8 cellular contexts compared by ENCODE assay signal in genomic region chr17:47275245-47275984, GRCh38. TPM values are rescaled to one million over a fixed set of nuclear protein-coding genes. Genes with fewer than 3 reads are reported as not detected.
DNase-seq lines count a peak whose midpoint lies in the region; ATAC-seq, FAIRE-seq and TF ChIP-seq lines count a peak whose summit lies in the region.

No MANE protein-coding gene starts in this region.

- H3K4me3 Mint-ChIP-seq in GM23338 (peak overlapping the region; percentile 19), astrocyte (ENCODE audit: unreplicated experiment) (no peak overlapping the region)
- H3K4me3 Mint-ChIP-seq in activated CD4-positive, alpha-beta memory T cell treated with anti-CD3 and anti-CD28 coated beads, Interleukin-2, amount 10 ng/mL, durations not matched to agents 7 days and 5 days, result no peak overlapping the region

- peaks cover 3% of the 10 kb centered on the region; the same call in 1 of the 2 replicates for H3K9me2 ChIP-seq in GM23338 (ENCODE audit: insufficient read depth)

- FAIRE-seq in astrocyte (lab: Jason Lieb, UNC), result no peak

- POLR2A ChIA-PET in activated CD4-positive, alpha-beta memory T cell treated with anti-CD3 and anti-CD28 coated beads, Interleukin-2, amount 10 ng/mL, durations not matched to agents 7 days and 5 days (lab: Charles Lee), result no interaction called here

- H3K9me3 ChIP-seq in astrocyte (ENCODE audit: insufficient read depth, low read depth, low read length) (no peaks in the 10 kb centered on the region), iPS-15b (ENCODE audit: control insufficient read depth, insufficient read depth, low read length) (no peaks in the 10 kb centered on the region)

- DNase-seq in GM23338 (ENCODE audit: low spot score), result peak; percentile 71
- DNase-seq in astrocyte (ENCODE audit: low read depth), result peak; percentile 89
- DNase-seq in skeletal muscle cell (ENCODE audit: low read depth), result peak; percentile 76
- no peak for DNase-seq in AML-193 (lab: John Stamatoyannopoulos, UW)
- DNase-seq in activated CD4-positive, CD25-positive, alpha-beta regulatory T cell (lab: John Stamatoyannopoulos, UW), result no peak
- DNase-seq in activated CD4-positive, alpha-beta memory T cell treated with anti-CD3 and anti-CD28 coated beads, Interleukin-2, amount 10 ng/mL, durations not matched to agents 7 days and 5 days, result no peak

- H3K4me2 ChIP-seq in GM23338, result peak overlapping the region; percentile 61
- H3K4me2 ChIP-seq in astrocyte (ENCODE audit: low read length), result peak overlapping the region; percentile 67

- H3K27ac ChIP-seq in GM23338 (ENCODE audit: low read depth), result peak overlapping the region; percentile 91
- H3K27ac ChIP-seq in astrocyte (ENCODE audit: low read depth, low read length), result peak overlapping the region; percentile 71

- peak overlapping the region; percentile 96 for H2AFZ ChIP-seq in GM23338
- H2AFZ ChIP-seq in astrocyte (ENCODE audit: low read depth, low read length), result no peak overlapping the region

- CTCF ChIA-PET in activated CD4-positive, alpha-beta memory T cell treated with anti-CD3 and anti-CD28 coated beads, Interleukin-2, amount 10 ng/mL, durations not matched to agents 7 days and 5 days (lab: Charles Lee), result interaction anchor here (0.7 kb wide), 1 partner anchor 41 kb away, joined by 5 read pairs; no protein-coding TSS in a partner anchor

- H3F3A ChIP-seq in GM23338 (replicated peaks; ENCODE audit: low read depth), result no peaks in the 10 kb centered on the region

- H3K27me3 ChIP-seq in GM23338 (ENCODE audit: insufficient read depth) (no peaks in the 10 kb centered on the region), astrocyte (ENCODE audit: insufficient read depth, low read length) (no peaks in the 10 kb centered on the region), iPS-15b (ENCODE audit: control insufficient read depth, insufficient read depth, low read length) (no peaks in the 10 kb centered on the region)

- peak; percentile 77 for ATAC-seq in GM23338
- ATAC-seq in GM18907 (IDR thresholded peaks at IDR 0.05; ENCODE audit: unreplicated experiment), result no peak

- no peak for TF ChIP-seq CTCF in GM23338 (conservative IDR thresholded peaks at IDR 0.05; ENCODE audit: low read depth in 2 of 2)
- TF ChIP-seq CTCF in astrocyte (IDR thresholded peaks at IDR 0.05; ENCODE audit: insufficient read depth, low read depth, low read length), result no peak

- H3K4me1 Mint-ChIP-seq in GM23338 (peaks cover 41% of the 10 kb centered on the region), astrocyte (ENCODE audit: low read depth, unreplicated experiment) (peaks cover 72% of the 10 kb centered on the region)
- H3K4me1 Mint-ChIP-seq in activated CD4-positive, alpha-beta memory T cell treated with anti-CD3 and anti-CD28 coated beads, Interleukin-2, amount 10 ng/mL, durations not matched to agents 7 days and 5 days, result peaks cover 9% of the 10 kb centered on the region

- H3K9ac ChIP-seq in astrocyte (ENCODE audit: low read length), result peak overlapping the region; percentile 56
- no peak overlapping the region for H3K9ac ChIP-seq in iPS-15b (ENCODE audit: low read depth, low read length)

- H3K27me3 Mint-ChIP-seq in GM23338 (ENCODE audit: insufficient read depth, low read depth, poor library complexity) (peaks cover 18% of the 10 kb centered on the region), astrocyte (ENCODE audit: low read depth, unreplicated experiment) (no peaks in the 10 kb centered on the region)
- H3K27me3 Mint-ChIP-seq in activated CD4-positive, alpha-beta memory T cell treated with anti-CD3 and anti-CD28 coated beads, Interleukin-2, amount 10 ng/mL, durations not matched to agents 7 days and 5 days, result peaks cover 12% of the 10 kb centered on the region

- H3K27ac Mint-ChIP-seq in GM23338 (peak overlapping the region; percentile 95), astrocyte (ENCODE audit: unreplicated experiment) (peak overlapping the region; percentile 100)
- H3K27ac Mint-ChIP-seq in activated CD4-positive, alpha-beta memory T cell treated with anti-CD3 and anti-CD28 coated beads, Interleukin-2, amount 10 ng/mL, durations not matched to agents 7 days and 5 days, result no peak overlapping the region

- H3K4me1 ChIP-seq in GM23338 (ENCODE audit: insufficient read depth), result peaks cover 29% of the 10 kb centered on the region
- peaks cover 50% of the 10 kb centered on the region for H3K4me1 ChIP-seq in astrocyte (ENCODE audit: insufficient read depth, low read length)
- peaks cover 22% of the 10 kb centered on the region for H3K4me1 ChIP-seq in iPS-15b (ENCODE audit: control insufficient read depth, insufficient read depth, low read length)

- H4K20me1 ChIP-seq in GM23338 (replicated peaks; ENCODE audit: insufficient read depth) (no peaks in the 10 kb centered on the region), astrocyte (ENCODE audit: insufficient read depth, low read length) (no peaks in the 10 kb centered on the region)

- no peaks in the 10 kb centered on the region for H3K79me2 ChIP-seq in GM23338 (replicated peaks; ENCODE audit: insufficient read depth)
- no peaks in the 10 kb centered on the region for H3K79me2 ChIP-seq in astrocyte (ENCODE audit: insufficient read depth, low read length)

- H3K4me3 ChIP-seq in GM23338, result peak overlapping the region; percentile 34; the same call in 1 of the 2 replicates
- H3K4me3 ChIP-seq in astrocyte (ENCODE audit: insufficient read depth, low read depth, low read length), result no peak overlapping the region
- H3K4me3 ChIP-seq in iPS-15b (ENCODE audit: low read depth, low read length), result peak overlapping the region; percentile 32
- H3K4me3 ChIP-seq in skeletal muscle cell (ENCODE audit: low read depth, low read length), result no peak overlapping the region

- H3K36me3 Mint-ChIP-seq in GM23338 (ENCODE audit: low read depth) (no peaks in the 10 kb centered on the region), astrocyte (ENCODE audit: low read depth, unreplicated experiment) (peaks cover 9% of the 10 kb centered on the region)
- no peaks in the 10 kb centered on the region for H3K36me3 Mint-ChIP-seq in activated CD4-positive, alpha-beta memory T cell treated with anti-CD3 and anti-CD28 coated beads, Interleukin-2, amount 10 ng/mL, durations not matched to agents 7 days and 5 days (ENCODE audit: low read depth)

- H3K9me3 Mint-ChIP-seq in GM23338 (no peaks in the 10 kb centered on the region), astrocyte (ENCODE audit: unreplicated experiment) (peaks cover 4% of the 10 kb centered on the region)
- no peaks in the 10 kb centered on the region for H3K9me3 Mint-ChIP-seq in activated CD4-positive, alpha-beta memory T cell treated with anti-CD3 and anti-CD28 coated beads, Interleukin-2, amount 10 ng/mL, durations not matched to agents 7 days and 5 days

- H3K36me3 ChIP-seq in GM23338 (ENCODE audit: insufficient read depth) (no peaks in the 10 kb centered on the region), astrocyte (ENCODE audit: insufficient read depth, low read length) (no peaks in the 10 kb centered on the region), iPS-15b (ENCODE audit: control insufficient read depth, insufficient read depth, low read length) (no peaks in the 10 kb centered on the region)

TF ChIP-seq in GM23338, 12 proteins besides CTCF, POLR2A, EP300 and RAD21 (continues in another document):
- TF ChIP-seq EZH2phosphoT487 (IDR thresholded peaks at IDR 0.05; ENCODE audit: unreplicated experiment) (no peak), STAT1 (IDR thresholded peaks at IDR 0.05; ENCODE audit: unreplicated experiment) (no peak), ZNF114 (CRISPR knock-in tag; IDR thresholded peaks at IDR 0.05) (0 out of 2 replicates have a peak, but pooled peaks have one; percentile 51), ETS1 (IDR thresholded peaks at IDR 0.05) (no peak), CREB1 (CRISPR knock-in tag; IDR thresholded peaks at IDR 0.05; ENCODE audit: low read depth) (no peak)

RNA-seq across cellular contexts. Expression of gene ITGB3, which starts 21.8 kb away (rescaled TPM):
- total RNA-seq in GM23338 (2014; rRNA removed; shearing (Covaris generic)), result 0.52 TPM in 1 of 2 replicates, not detected in the other
- 0.07 TPM in 1 of 2 replicates, not detected in the other for polyA plus RNA-seq in GM23338 (2016; fragmentation: Nextera tagmentation; extraction: Ambion mirVana)
- total RNA-seq in astrocyte, result 44.0 and 59.2 TPM in 2 replicates
- 1 to 10 TPM; 1.9 to 2.2 TPM for total RNA-seq in activated CD4-positive, alpha-beta memory T cell treated with anti-CD3 and anti-CD28 coated beads, Interleukin-2, amount 10 ng/mL, durations not matched to agents 7 days and 5 days

RNA-seq across cellular contexts. Expression of gene EFCAB13, which starts 48.3 kb away (rescaled TPM):
- 3.6 and 4.1 TPM in 2 replicates for total RNA-seq in GM23338 (2014; rRNA removed; shearing (Covaris generic))
- polyA plus RNA-seq in GM23338 (2016; fragmentation: Nextera tagmentation; extraction: Ambion mirVana), result 3.3 and 5.4 TPM in 2 replicates
- total RNA-seq in astrocyte, result 0.66 and 1.4 TPM in 2 replicates
- 1 to 10 TPM; 5.7 to 6.4 TPM for total RNA-seq in activated CD4-positive, alpha-beta memory T cell treated with anti-CD3 and anti-CD28 coated beads, Interleukin-2, amount 10 ng/mL, durations not matched to agents 7 days and 5 days

Comparison
In these comparisons a context has a peak if more than half of its experiments do, and no peak if none do; other contexts are left out.
1. DNase-seq: peak in GM23338 (single experiment), astrocyte (single experiment) and skeletal muscle cell (single experiment); none in AML-193 (0 of 2), activated CD4-positive, CD25-positive, alpha-beta regulatory T cell (0 of 4) and activated CD4-positive, alpha-beta memory T cell treated with anti-CD3 and anti-CD28 coated beads, Interleukin-2, amount 10 ng/mL, durations not matched to agents 7 days and 5 days (single experiment).
2. H3K4me3 ChIP-seq: peak in GM23338 (single experiment) and iPS-15b (single experiment); none in astrocyte (single experiment) and skeletal muscle cell (single experiment).
3. RNA of gene ITGB3, which starts 21.8 kb away (total RNA-seq): 44.0 to 59.2 TPM in astrocyte; 1.9 to 2.2 TPM in activated CD4-positive, alpha-beta memory T cell treated with anti-CD3 and anti-CD28 coated beads, Interleukin-2, amount 10 ng/mL, durations not matched to agents 7 days and 5 days and 0.52 TPM in GM23338; every median in the first group is over 10 times any median in the second.